Comparison of ENCODE assay signal across 13 cellular contexts in genomic region chr1:113963281-113963906, GRCh38. TPM values are rescaled to one million over a fixed set of nuclear protein-coding genes. Genes with fewer than 3 reads are reported as not detected.
DNase-seq lines count a peak whose midpoint lies in the region; ATAC-seq and TF ChIP-seq lines count a peak whose summit lies in the region.
"Had no signal": no experiment of that assay in that cellular context is flagged by ENCODE, and none has a peak within 500 bp of the region (broad histone marks: within the 10 kb centered on the region; RNA-seq: fewer than 3 reads in every experiment).

No MANE protein-coding gene starts in this region.

- H3K9me3 Mint-ChIP-seq in GM23338, result no peaks in the 10 kb centered on the region
- H3K9me3 Mint-ChIP-seq in endothelial cell (ENCODE audit: unreplicated experiment), result no peaks in the 10 kb centered on the region
- H3K9me3 Mint-ChIP-seq: activated CD4-positive, alpha-beta memory T cell treated with anti-CD3 and anti-CD28 coated beads for 36 hours; T-helper 1 cell treated with Interleukin-12 subunit alpha and Interleukin-12 subunit beta and Interleukin-4 antibody, amounts not matched to agents 30 μg/mL and 1 μg/mL, for 36 hours had no signal

- H3K4me1 Mint-ChIP-seq in GM23338 (peaks cover 14% of the 10 kb centered on the region; the same call in 2 of the 3 replicates), endothelial cell (ENCODE audit: unreplicated experiment) (no peaks in the 10 kb centered on the region)
- H3K4me1 Mint-ChIP-seq: naive B cell had no signal

- H3K36me3 Mint-ChIP-seq in GM23338 (ENCODE audit: low read depth), result peaks cover 26% of the 10 kb centered on the region
- H3K36me3 Mint-ChIP-seq in endothelial cell (ENCODE audit: low read depth, unreplicated experiment), result peaks cover 22% of the 10 kb centered on the region

- H2AFZ ChIP-seq in GM23338, result no peak overlapping the region

- DNase-seq in Ammon's horn (ENCODE audit: low spot score) (peak; percentile 41), GM23338 (ENCODE audit: low spot score) (peak; percentile 11), adipocyte (ENCODE audit: low read depth) (peak; percentile 29), foreskin fibroblast (no peak), endothelial cell (ENCODE audit: low spot score) (no peak), NCI-H2081 treated with DMSO at 0.1 percent for 48 hours (lab: John Stamatoyannopoulos, UW) (no peak), MG63 (no peak)
- DNase-seq: activated CD4-positive, alpha-beta memory T cell treated with anti-CD3 and anti-CD28 coated beads for 36 hours; kidney glomerular epithelial cell; naive B cell; NCI-H2081 had no signal

- no peak overlapping the region for H3K4me3 Mint-ChIP-seq in GM23338
- no peak overlapping the region for H3K4me3 Mint-ChIP-seq in endothelial cell (ENCODE audit: unreplicated experiment)
- H3K4me3 Mint-ChIP-seq: activated CD4-positive, alpha-beta memory T cell treated with anti-CD3 and anti-CD28 coated beads for 36 hours; naive B cell; T-helper 1 cell treated with Interleukin-12 subunit alpha and Interleukin-12 subunit beta and Interleukin-4 antibody, amounts not matched to agents 30 μg/mL and 1 μg/mL, for 36 hours had no signal

- no peaks in the 10 kb centered on the region for H3K27me3 Mint-ChIP-seq in GM23338 (ENCODE audit: insufficient read depth, low read depth, poor library complexity)
- H3K27me3 Mint-ChIP-seq in endothelial cell (ENCODE audit: unreplicated experiment), result no peaks in the 10 kb centered on the region
- H3K27me3 Mint-ChIP-seq: activated CD4-positive, alpha-beta memory T cell treated with anti-CD3 and anti-CD28 coated beads for 36 hours; naive B cell had no signal

- H3K4me1 ChIP-seq in GM23338 (ENCODE audit: insufficient read depth) (peaks cover 16% of the 10 kb centered on the region; the same call in 1 of the 2 replicates), adipocyte (ENCODE audit: control insufficient read depth, insufficient read depth, low read length) (peaks cover 13% of the 10 kb centered on the region)

- 0 out of 2 replicates have a peak overlapping the region, but pooled peaks have one; percentile 10 for H3K4me2 ChIP-seq in GM23338

- no peaks in the 10 kb centered on the region for H3K27me3 ChIP-seq in GM23338 (ENCODE audit: insufficient read depth)
- no peaks in the 10 kb centered on the region for H3K27me3 ChIP-seq in adipocyte (replicated peaks; ENCODE audit: control insufficient read depth, insufficient read depth, low read length)
- no peaks in the 10 kb centered on the region for H3K27me3 ChIP-seq in MG63

- H3K4me3 ChIP-seq in GM23338 (no peak overlapping the region), adipocyte (ENCODE audit: low read length) (no peak overlapping the region), foreskin fibroblast (ENCODE audit: low read depth in 1 of 2, low read length in 2 of 2) (no peak overlapping the region), MG63 (no peak overlapping the region)

- peaks cover 25% of the 10 kb centered on the region for H3K36me3 ChIP-seq in GM23338 (ENCODE audit: insufficient read depth)
- peaks cover 58% of the 10 kb centered on the region for H3K36me3 ChIP-seq in adipocyte (ENCODE audit: control insufficient read depth, insufficient read depth, low read length, severe bottlenecking)
- peaks cover 62% of the 10 kb centered on the region for H3K36me3 ChIP-seq in MG63

- H3F3A ChIP-seq in GM23338 (replicated peaks; ENCODE audit: low read depth), result no peaks in the 10 kb centered on the region

- H3K27ac Mint-ChIP-seq in GM23338 (no peak overlapping the region), endothelial cell (ENCODE audit: unreplicated experiment) (no peak overlapping the region)
- H3K27ac Mint-ChIP-seq: activated CD4-positive, alpha-beta memory T cell treated with anti-CD3 and anti-CD28 coated beads for 36 hours; T-helper 1 cell treated with Interleukin-12 subunit alpha and Interleukin-12 subunit beta and Interleukin-4 antibody, amounts not matched to agents 30 μg/mL and 1 μg/mL, for 36 hours had no signal

- H3K27ac ChIP-seq in GM23338 (ENCODE audit: low read depth), result no peak overlapping the region

- no peak overlapping the region for H3K9ac ChIP-seq in adipocyte (ENCODE audit: low read length)

- TF ChIP-seq CTCF in GM23338 (conservative IDR thresholded peaks at IDR 0.05; ENCODE audit: low read depth in 2 of 2), result peak; percentile 40 to 45
- TF ChIP-seq CTCF in foreskin fibroblast (IDR thresholded peaks at IDR 0.05; ENCODE audit: low read depth, low read length), result peak; percentile 3
- no peak for TF ChIP-seq CTCF in endothelial cell (IDR thresholded peaks at IDR 0.05; ENCODE audit: unreplicated experiment)

- H3K79me2 ChIP-seq in GM23338 (replicated peaks; ENCODE audit: insufficient read depth), result no peaks in the 10 kb centered on the region

- H4K20me1 ChIP-seq in GM23338 (replicated peaks; ENCODE audit: insufficient read depth), result no peaks in the 10 kb centered on the region

- H3K9me3 ChIP-seq in adipocyte (ENCODE audit: control insufficient read depth, low read length), result no peaks in the 10 kb centered on the region
- no peaks in the 10 kb centered on the region for H3K9me3 ChIP-seq in MG63

- no peak for ATAC-seq in GM23338
- ATAC-seq in HG03135 (IDR thresholded peaks at IDR 0.05; ENCODE audit: unreplicated experiment), result no peak

- H3K9me2 ChIP-seq in GM23338 (ENCODE audit: insufficient read depth), result no peaks in the 10 kb centered on the region

TF ChIP-seq in GM23338, 12 proteins besides CTCF, POLR2A, EP300 and RAD21:
- TF ChIP-seq REST (IDR thresholded peaks at IDR 0.05; ENCODE audit: unreplicated experiment), result no peak
- TF ChIP-seq ZNF331 (CRISPR knock-in tag; IDR thresholded peaks at IDR 0.05; ENCODE audit: low read depth), result no peak
- TF ChIP-seq ZNF114 (CRISPR knock-in tag; IDR thresholded peaks at IDR 0.05), result no peak
- no peak for TF ChIP-seq EZH2phosphoT487 (IDR thresholded peaks at IDR 0.05; ENCODE audit: unreplicated experiment)
- TF ChIP-seq JUNB (IDR thresholded peaks at IDR 0.05; ENCODE audit: unreplicated experiment), result no peak
- TF ChIP-seq NANOG (IDR thresholded peaks at IDR 0.05; ENCODE audit: borderline replicate concordance), result no peak
- TF ChIP-seq CREB1 (CRISPR knock-in tag; IDR thresholded peaks at IDR 0.05; ENCODE audit: low read depth), result no peak

RNA-seq across cellular contexts. Expression of gene OLFML3, which starts 15.9 kb away (rescaled TPM):
- total RNA-seq in GM23338 (2014; rRNA removed; shearing (Covaris generic)), result 69.9 and 73.6 TPM in 2 replicates
- polyA plus RNA-seq in GM23338 (2016; fragmentation: Nextera tagmentation; extraction: Ambion mirVana), result 42.8 and 44.7 TPM in 2 replicates
- 130 TPM for total RNA-seq in endothelial cell (ENCODE audit: unreplicated experiment)
- total RNA-seq in MG63 (2014; rRNA removed; shearing (Covaris generic); ENCODE audit: low replicate concordance), result 2.2 and 2.7 TPM in 2 replicates

RNA-seq across cellular contexts. Expression of gene HIPK1, which starts 34.3 kb away (rescaled TPM):
- 44.4 and 47.5 TPM in 2 replicates for total RNA-seq in GM23338 (2014; rRNA removed; shearing (Covaris generic))
- 13.6 and 14.3 TPM in 2 replicates for polyA plus RNA-seq in GM23338 (2016; fragmentation: Nextera tagmentation; extraction: Ambion mirVana)
- total RNA-seq in endothelial cell (ENCODE audit: unreplicated experiment), result 56.6 TPM
- 8.5 and 14.3 TPM in 2 replicates for total RNA-seq in MG63 (2014; rRNA removed; shearing (Covaris generic); ENCODE audit: low replicate concordance)

RNA-seq across cellular contexts. Expression of gene DCLRE1B, which starts 58.3 kb away (rescaled TPM):
- total RNA-seq in GM23338 (2014; rRNA removed; shearing (Covaris generic)), result 8.7 and 9.7 TPM in 2 replicates
- 6.3 and 6.9 TPM in 2 replicates for polyA plus RNA-seq in GM23338 (2016; fragmentation: Nextera tagmentation; extraction: Ambion mirVana)
- total RNA-seq in endothelial cell (ENCODE audit: unreplicated experiment), result 11.8 TPM
- 11.6 and 11.8 TPM in 2 replicates for total RNA-seq in MG63 (2014; rRNA removed; shearing (Covaris generic); ENCODE audit: low replicate concordance)

RNA-seq across cellular contexts. Expression of gene AP4B1, which starts 58.8 kb away (rescaled TPM):
- total RNA-seq in GM23338 (2014; rRNA removed; shearing (Covaris generic)), result 12.7 and 13.4 TPM in 2 replicates
- 4.4 and 7.5 TPM in 2 replicates for polyA plus RNA-seq in GM23338 (2016; fragmentation: Nextera tagmentation; extraction: Ambion mirVana)
- 28.4 TPM for total RNA-seq in endothelial cell (ENCODE audit: unreplicated experiment)
- total RNA-seq in MG63 (2014; rRNA removed; shearing (Covaris generic); ENCODE audit: low replicate concordance), result 12.3 and 12.7 TPM in 2 replicates

Comparison
In these comparisons a context has a peak if more than half of its experiments do, and no peak if none do; other contexts are left out.
1. DNase-seq: peak in Ammon's horn (single experiment), GM23338 (single experiment) and adipocyte (single experiment); none in foreskin fibroblast (0 of 2), endothelial cell (single experiment), NCI-H2081 treated with DMSO at 0.1 percent for 48 hours (single experiment) and MG63 (single experiment).
2. RNA of gene OLFML3, which starts 15.9 kb away (total RNA-seq): 130 TPM in endothelial cell (single experiment) and 69.9 to 73.6 TPM in GM23338; 2.2 to 2.7 TPM in MG63; every median in the first group is over 10 times any median in the second.